ENCODE assay signal across 21 cellular contexts in genomic region chr4:81635128-81635527, GRCh38.
DNase-seq lines count a peak whose midpoint lies in the region; ATAC-seq and TF ChIP-seq lines count a peak whose summit lies in the region.
"Had no signal": no experiment of that assay in that cellular context is flagged by ENCODE, and none has a peak within 500 bp of the region (broad histone marks: within the 10 kb centered on the region; RNA-seq: fewer than 3 reads in every experiment).

No MANE protein-coding gene starts in this region.

- H3K79me2 ChIP-seq in Loucy (ENCODE audit: insufficient read depth, low read length): no peaks in the 10 kb centered on the region
- H3K79me2 ChIP-seq in OCI-LY7 (ENCODE audit: insufficient read depth, low read depth, low read length): no peaks in the 10 kb centered on the region

- peak overlapping the region; percentile 81 for H2AFZ ChIP-seq in Loucy (ENCODE audit: low read length)
- peak overlapping the region; percentile 87; the same call in 1 of the 2 replicates for H2AFZ ChIP-seq in OCI-LY7 (ENCODE audit: low read length)

- H4K20me1 ChIP-seq in Loucy (ENCODE audit: insufficient read depth, low read length, poor library complexity, severe bottlenecking): no peaks in the 10 kb centered on the region
- H4K20me1 ChIP-seq in OCI-LY7 (ENCODE audit: insufficient read depth, low read length): no peaks in the 10 kb centered on the region

- ATAC-seq in left colon: peak; percentile 9
- no peak for ATAC-seq in GM21423 (IDR thresholded peaks at IDR 0.05; ENCODE audit: unreplicated experiment)
- ATAC-seq: activated naive CD8-positive, alpha-beta T cell treated with anti-CD3 and anti-CD28 coated beads, Interleukin-2, amount 50 U/mL, for 24 hours; CD8-positive, alpha-beta T cell; effector memory CD8-positive, alpha-beta T cell; SK-N-SH treated with all-trans-retinoic acid at 6 μM for 48 hours; stimulated activated naive CD8-positive, alpha-beta T cell treated with anti-CD3 and anti-CD28 coated beads, Interleukin-15, amount 100 ng/mL, for 72 hours had no signal

- DNase-seq in DMS153 (lab: John Stamatoyannopoulos, UW) (peak; percentile 89), OCI-LY7 (ENCODE audit: low spot score) (no peak), left colon (no peak), SW 1271 (lab: John Stamatoyannopoulos, UW) (no peak)
- no peak for DNase-seq in activated CD4-positive, alpha-beta T cell treated with anti-CD3 and anti-CD28 coated beads for 4 hours
- DNase-seq: activated CD4-positive, alpha-beta memory T cell treated with anti-CD3 and anti-CD28 coated beads for 36 hours; activated effector memory CD4-positive, alpha-beta T cell treated with Interleukin-2 at 50 U/mL for 16 hours; activated naive CD8-positive, alpha-beta T cell treated with anti-CD3 and anti-CD28 coated beads, Interleukin-2, amount 50 U/mL, for 24 hours; CD8-positive, alpha-beta T cell; effector memory CD8-positive, alpha-beta T cell; GM23248; NCI-H1105 treated with DMSO at 0.1 percent for 48 hours; NCI-H446; stimulated activated naive CD8-positive, alpha-beta T cell treated with anti-CD3 and anti-CD28 coated beads, Interleukin-15, amount 100 ng/mL, for 72 hours; T-helper 9 cell had no signal

- TF ChIP-seq CTCF in Loucy (conservative IDR thresholded peaks at IDR 0.05; ENCODE audit: low read length) (no peak), OCI-LY7 (conservative IDR thresholded peaks at IDR 0.05; ENCODE audit: low read length) (no peak)

- no peaks in the 10 kb centered on the region for H3K9me2 ChIP-seq in Loucy (replicated peaks; ENCODE audit: low read depth, low read length)
- no peaks in the 10 kb centered on the region for H3K9me2 ChIP-seq in OCI-LY7 (ENCODE audit: insufficient read depth, low read length)

- CTCF ChIA-PET in OCI-LY7 (lab: Charles Lee; ENCODE audit: unreplicated experiment): interaction anchor here (1.1 kb wide), 1 partner anchor 72 kb away, joined by 3 read pairs; no protein-coding TSS in a partner anchor

- POLR2A ChIA-PET in OCI-LY7 (lab: Charles Lee): interaction anchor here (0.6 to 3.4 kb wide), 8 partner anchors 11 to 359 kb away, joined by 3 to 18 read pairs (median 3); no protein-coding TSS in a partner anchor

- H3K9ac ChIP-seq in Loucy (ENCODE audit: low read depth, low read length, poor library complexity, severe bottlenecking): no peak overlapping the region
- H3K9ac ChIP-seq: GM23248 had no signal

- H3K9me3 ChIP-seq in Loucy (ENCODE audit: insufficient read depth, low read depth, low read length) (no peaks in the 10 kb centered on the region), OCI-LY7 (ENCODE audit: low read length) (no peaks in the 10 kb centered on the region)
- H3K9me3 ChIP-seq: pancreas, tibial artery had no signal

- no peaks in the 10 kb centered on the region for H3K27me3 ChIP-seq in Loucy (ENCODE audit: insufficient read depth, low read length, poor library complexity, severe bottlenecking)
- H3K27me3 ChIP-seq: pancreas, tibial artery had no signal

- H3K4me3 ChIP-seq in Loucy (ENCODE audit: low read length, poor library complexity, severe bottlenecking) (no peak overlapping the region), OCI-LY7 (ENCODE audit: low read depth, low read length, poor library complexity, severe bottlenecking) (no peak overlapping the region)
- H3K4me3 ChIP-seq: GM23248, tibial artery had no signal

- H3K4me1 ChIP-seq in Loucy (ENCODE audit: insufficient read depth, low read length, poor library complexity, severe bottlenecking) (peaks cover 17% of the 10 kb centered on the region), OCI-LY7 (ENCODE audit: insufficient read depth, low read length, poor library complexity, severe bottlenecking) (peaks cover 59% of the 10 kb centered on the region)

- H3K27ac ChIP-seq in OCI-LY7 (ENCODE audit: low read depth, low read length, poor library complexity, severe bottlenecking): peak overlapping the region; percentile 85
- H3K27ac ChIP-seq: GM23248, RWPE1, tibial artery had no signal

- no peaks in the 10 kb centered on the region for H3F3A ChIP-seq in Loucy (ENCODE audit: low read depth)

- intact Hi-C loops in OCI-LY7 (cut with micrococcal nuclease; ENCODE audit: unreplicated experiment) (loop anchor here (2.0 kb wide), 1 partner anchor 70 kb away; no protein-coding TSS in a partner anchor), left colon (cut with DNase I, micrococcal nuclease) (no loop called here)

- H3K4me2 ChIP-seq in Loucy (ENCODE audit: low read depth, low read length, poor library complexity, severe bottlenecking) (no peak overlapping the region), OCI-LY7 (ENCODE audit: low read length) (peak overlapping the region; percentile 70)

- H3K36me3 ChIP-seq in Loucy (ENCODE audit: insufficient read depth, low read length) (no peaks in the 10 kb centered on the region), OCI-LY7 (ENCODE audit: insufficient read depth, low read length) (no peaks in the 10 kb centered on the region)
- H3K36me3 ChIP-seq: pancreas, tibial artery had no signal

- no TSS peak for BruUV-seq in OCI-LY7 (replicated peaks; lab: Mats Ljungman, UMichigan)
